Comparison of ENCODE assay signal across 1 cellular context in genomic region chr15:63469190-63469589, GRCh38.
TF ChIP-seq lines count a peak whose summit lies in the region.

No MANE protein-coding gene starts in this region.

TF ChIP-seq in K562, 482 proteins besides CTCF, POLR2A, EP300 and RAD21 (continued from another document):
- TF ChIP-seq ELK3 (CRISPR knock-in tag; IDR thresholded peaks at IDR 0.05) (no peak), FOXA3 (CRISPR knock-in tag; conservative IDR thresholded peaks at IDR 0.05 in 1 of 2, IDR thresholded peaks at IDR 0.05 in 1 of 2) (no peak), MTA2 (IDR thresholded peaks at IDR 0.05; ENCODE audit: low read depth) (no peak), RAD51 (IDR thresholded peaks at IDR 0.05; ENCODE audit: borderline replicate concordance, low read depth) (0 out of 2 replicates have a peak, but pooled peaks have one; percentile 28), POLR3A (IDR thresholded peaks at IDR 0.05; ENCODE audit: borderline replicate concordance, extremely low read depth, insufficient read depth, insufficient read length) (no peak), SNAPC5 (CRISPR knock-in tag; IDR thresholded peaks at IDR 0.05) (no peak), TFE3 (CRISPR knock-in tag; IDR thresholded peaks at IDR 0.05) (peak; percentile 10; the same call in 1 of the 2 replicates), ESRRA (IDR thresholded peaks at IDR 0.05; ENCODE audit: borderline replicate concordance, low read depth) (0 out of 2 replicates have a peak, but pooled peaks have one; percentile 46), ZSCAN29 (IDR thresholded peaks at IDR 0.05) (no peak), DDX20 (tag; IDR thresholded peaks at IDR 0.05; ENCODE audit: low read depth) (no peak), EWSR1 (IDR thresholded peaks at IDR 0.05; ENCODE audit: borderline replicate concordance, low read depth, partially characterized antibody) (no peak), PPARD (CRISPR knock-in tag; IDR thresholded peaks at IDR 0.05) (no peak)
TF ChIP-seq in K562: peak in this region for 4.
